Comparison of ENCODE assay signal across 8 cellular contexts in genomic region chr19:50051224-50051895, GRCh38. TPM values are rescaled to one million over a fixed set of nuclear protein-coding genes. Genes with fewer than 3 reads are reported as not detected.
DNase-seq lines count a peak whose midpoint lies in the region; ATAC-seq and TF ChIP-seq lines count a peak whose summit lies in the region.
"Not testable (repeated sequence)": the region's sequence is repeated elsewhere in the genome, so short reads cannot be mapped to it uniquely, and the experiment has no call there.

No MANE protein-coding gene starts in this region.

- intact Hi-C loops in stomach (cut with DNase I; ENCODE audit: low total_unique reads): not testable (repeated sequence)

- H3K36me3 ChIP-seq in HUES48 (ENCODE audit: control insufficient read depth, insufficient read depth, low read length) (peaks cover 20% of the 10 kb centered on the region), stomach (peaks cover 2 to 25% (median 17%) of the 10 kb centered on the region in 4 donors)
- not testable (repeated sequence) for H3K36me3 ChIP-seq in endocrine pancreas (ENCODE audit: control insufficient read depth, insufficient read depth, low read length); iPS-15b (ENCODE audit: control insufficient read depth, insufficient read depth, low read length)

- WGBS in stomach, 5 donors: 41 to 53% (median 48%) methylated on average over 16 of the region's 16 CpGs

- TF ChIP-seq EP300 in stomach (IDR thresholded peaks at IDR 0.05): not testable (repeated sequence)

- POLR2A ChIA-PET in activated naive CD8-positive, alpha-beta T cell treated with anti-CD3 and anti-CD28 coated beads, Interleukin-2, amount 10 ng/mL, durations not matched to agents 7 days and 5 days (lab: Charles Lee): not testable (repeated sequence)

- H3K27me3 Mint-ChIP-seq in T-helper 2 cell treated with Interferon-gamma antibody and Interleukin-4, amounts not matched to agents 5 μg/mL and 100 μg/mL, for 36 hours (ENCODE audit: low read depth): not testable (repeated sequence)
- H3K27me3 Mint-ChIP-seq in activated naive CD8-positive, alpha-beta T cell treated with anti-CD3 and anti-CD28 coated beads, Interleukin-2, amount 10 ng/mL, durations not matched to agents 7 days and 5 days: peaks cover 24% of the 10 kb centered on the region
- H3K27me3 Mint-ChIP-seq in neural crest cell (ENCODE audit: low read depth): peaks cover 15% of the 10 kb centered on the region

- peaks cover 20% of the 10 kb centered on the region for H3K36me3 Mint-ChIP-seq in T-helper 2 cell treated with Interferon-gamma antibody and Interleukin-4, amounts not matched to agents 5 μg/mL and 100 μg/mL, for 36 hours (ENCODE audit: low read depth)
- peaks cover 21% of the 10 kb centered on the region for H3K36me3 Mint-ChIP-seq in activated naive CD8-positive, alpha-beta T cell treated with anti-CD3 and anti-CD28 coated beads, Interleukin-2, amount 10 ng/mL, durations not matched to agents 7 days and 5 days
- peaks cover 32% of the 10 kb centered on the region for H3K36me3 Mint-ChIP-seq in neural crest cell (ENCODE audit: low read depth)

- peak overlapping the region; percentile 74 for H3K4me3 ChIP-seq in AG10803 (ENCODE audit: low read length)
- peak overlapping the region; percentile 67 for H3K4me3 ChIP-seq in HUES48 (ENCODE audit: low read depth, low read length)
- peak overlapping the region; percentile 48 for H3K4me3 ChIP-seq in endocrine pancreas (ENCODE audit: control insufficient read depth, insufficient read depth, low read length)
- H3K4me3 ChIP-seq in iPS-15b (ENCODE audit: low read depth, low read length): peak overlapping the region; percentile 80
- peak overlapping the region; percentile 40 to 54 (median 43) for H3K4me3 ChIP-seq in stomach

- H3K9me3 Mint-ChIP-seq in T-helper 2 cell treated with Interferon-gamma antibody and Interleukin-4, amounts not matched to agents 5 μg/mL and 100 μg/mL, for 36 hours: peaks cover 55% of the 10 kb centered on the region
- H3K9me3 Mint-ChIP-seq in activated naive CD8-positive, alpha-beta T cell treated with anti-CD3 and anti-CD28 coated beads, Interleukin-2, amount 10 ng/mL, durations not matched to agents 7 days and 5 days; neural crest cell: not testable (repeated sequence)

- not testable (repeated sequence) for H3K27me3 ChIP-seq in HUES48 (ENCODE audit: control insufficient read depth, insufficient read depth, low read length); endocrine pancreas (ENCODE audit: control insufficient read depth, insufficient read depth, low read length); iPS-15b (ENCODE audit: control insufficient read depth, insufficient read depth, low read length); stomach

- not testable (repeated sequence) for H3K9ac ChIP-seq in HUES48 (ENCODE audit: low read depth, low read length); iPS-15b (ENCODE audit: low read depth, low read length)
- peak overlapping the region; percentile 41 for H3K9ac ChIP-seq in endocrine pancreas (ENCODE audit: control insufficient read depth, insufficient read depth, low read length)

- TF ChIP-seq POLR2A in stomach (IDR thresholded peaks at IDR 0.05): not testable (repeated sequence)

- peaks cover 46% of the 10 kb centered on the region for H3K9me3 ChIP-seq in HUES48 (ENCODE audit: control insufficient read depth, insufficient read depth, low read length)
- H3K9me3 ChIP-seq in endocrine pancreas (ENCODE audit: control insufficient read depth, low read length); iPS-15b (ENCODE audit: control insufficient read depth, insufficient read depth, low read length): not testable (repeated sequence)
- H3K9me3 ChIP-seq in stomach: peaks cover 17 to 48% (median 43%) of the 10 kb centered on the region in 4 donors

- not testable (repeated sequence) for ATAC-seq in activated naive CD8-positive, alpha-beta T cell treated with anti-CD3 and anti-CD28 coated beads, Interleukin-2, amount 10 ng/mL, durations not matched to agents 7 days and 5 days (ENCODE audit: low read depth)

- not testable (repeated sequence) for DNase-seq in AG10803 (ENCODE audit: low read depth); T-helper 2 cell treated with Interferon-gamma antibody and Interleukin-4, amounts not matched to agents 5 μg/mL and 100 μg/mL, for 36 hours (ENCODE audit: low spot score); activated naive CD8-positive, alpha-beta T cell treated with anti-CD3 and anti-CD28 coated beads, Interleukin-2, amount 10 ng/mL, durations not matched to agents 7 days and 5 days; neural crest cell (ENCODE audit: low read depth, low spot score); stomach

- not testable (repeated sequence) for H3K4me1 Mint-ChIP-seq in T-helper 2 cell treated with Interferon-gamma antibody and Interleukin-4, amounts not matched to agents 5 μg/mL and 100 μg/mL, for 36 hours (ENCODE audit: low read depth); neural crest cell
- H3K4me1 Mint-ChIP-seq in activated naive CD8-positive, alpha-beta T cell treated with anti-CD3 and anti-CD28 coated beads, Interleukin-2, amount 10 ng/mL, durations not matched to agents 7 days and 5 days: peaks cover 11% of the 10 kb centered on the region

- not testable (repeated sequence) for TF ChIP-seq CTCF in AG10803 (conservative IDR thresholded peaks at IDR 0.05; ENCODE audit: low read length); neural crest cell (conservative IDR thresholded peaks at IDR 0.05); stomach (IDR thresholded peaks at IDR 0.05)

- H3K4me1 ChIP-seq in HUES48 (ENCODE audit: control insufficient read depth, insufficient read depth, low read length); endocrine pancreas (ENCODE audit: control insufficient read depth, insufficient read depth, low read length); iPS-15b (ENCODE audit: control insufficient read depth, insufficient read depth, low read length): not testable (repeated sequence)
- H3K4me1 ChIP-seq in stomach: peaks cover 0 to 17% (median 12%) of the 10 kb centered on the region in 4 donors

- peak overlapping the region; percentile 78 for H3K4me3 Mint-ChIP-seq in T-helper 2 cell treated with Interferon-gamma antibody and Interleukin-4, amounts not matched to agents 5 μg/mL and 100 μg/mL, for 36 hours
- peak overlapping the region; percentile 84 for H3K4me3 Mint-ChIP-seq in activated naive CD8-positive, alpha-beta T cell treated with anti-CD3 and anti-CD28 coated beads, Interleukin-2, amount 10 ng/mL, durations not matched to agents 7 days and 5 days
- H3K4me3 Mint-ChIP-seq in neural crest cell: peak overlapping the region; percentile 89

- not testable (repeated sequence) for H3K27ac ChIP-seq in HUES48 (ENCODE audit: low read depth, low read length)
- peak overlapping the region in 4 of 5 donors; percentile 68 to 79 (median 74) for H3K27ac ChIP-seq in stomach

- H3K27ac Mint-ChIP-seq in T-helper 2 cell treated with Interferon-gamma antibody and Interleukin-4, amounts not matched to agents 5 μg/mL and 100 μg/mL, for 36 hours: peak overlapping the region; percentile 75
- peak overlapping the region; percentile 73 for H3K27ac Mint-ChIP-seq in activated naive CD8-positive, alpha-beta T cell treated with anti-CD3 and anti-CD28 coated beads, Interleukin-2, amount 10 ng/mL, durations not matched to agents 7 days and 5 days
- not testable (repeated sequence) for H3K27ac Mint-ChIP-seq in neural crest cell (ENCODE audit: unreplicated experiment)

RNA-seq across cellular contexts. Expression of gene ZNF473, which starts 25.6 kb away (rescaled TPM):
- 10 to 100 TPM; 11.8 to 12.7 TPM for total RNA-seq in activated naive CD8-positive, alpha-beta T cell treated with anti-CD3 and anti-CD28 coated beads, Interleukin-2, amount 10 ng/mL, durations not matched to agents 7 days and 5 days
- total RNA-seq in neural crest cell: 23.3 and 24.5 TPM in 2 replicates
- total RNA-seq in stomach: 10 to 100 TPM in 3 of 5 donors, 1 to 10 TPM in 1, under 1 TPM in 1; 0.58 to 28.0 (median 12.1) TPM
- polyA plus RNA-seq in stomach: 1 to 10 TPM; 1.7 to 2.6 (median 2.0) TPM

RNA-seq across cellular contexts. Expression of gene VRK3, which starts 26.2 kb away (rescaled TPM):
- 10 to 100 TPM; 81.2 to 82.1 TPM for total RNA-seq in activated naive CD8-positive, alpha-beta T cell treated with anti-CD3 and anti-CD28 coated beads, Interleukin-2, amount 10 ng/mL, durations not matched to agents 7 days and 5 days
- 43.4 TPM in 2 replicates for total RNA-seq in neural crest cell
- 10 to 100 TPM in 4 of 5 donors, 1 to 10 TPM in 1; 3.5 to 39.7 (median 24.5) TPM for total RNA-seq in stomach
- 10 to 100 TPM; 16.1 to 34.1 (median 18.7) TPM for polyA plus RNA-seq in stomach
